Comparison of ENCODE assay signal across 17 cellular contexts in genomic region chr10:61839911-61840310, GRCh38.
"Had no signal": no experiment of that assay in that cellular context is flagged by ENCODE, and none has a peak within 500 bp of the region (broad histone marks: within the 10 kb centered on the region; RNA-seq: fewer than 3 reads in every experiment).

No MANE protein-coding gene starts in this region.

- H3K36me3 ChIP-seq: cardiac muscle cell, neural progenitor cell, sigmoid colon, spleen had no signal

- H3K9me3 ChIP-seq: sigmoid colon, spleen had no signal

- H2AFZ ChIP-seq: neural progenitor cell had no signal

- H3K9ac ChIP-seq: neural progenitor cell had no signal

- H3K27me3 ChIP-seq: cardiac muscle cell, neural progenitor cell, sigmoid colon, spleen had no signal

- DNase-seq: activated CD4-positive, alpha-beta memory T cell treated with anti-CD3 and anti-CD28 coated beads for 36 hours; activated CD4-positive, CD25-positive, alpha-beta regulatory T cell treated with anti-CD3 and anti-CD28 coated beads, Interleukin-2, amount 50 U/mL, for 72 hours; activated CD8-positive, alpha-beta memory T cell treated with anti-CD3 and anti-CD28 coated beads, Interleukin-2, amount 10 ng/mL, durations not matched to agents 7 days and 5 days; activated naive CD4-positive, alpha-beta T cell treated with anti-CD3 and anti-CD28 coated beads, Interleukin-2, amount 10 ng/mL, durations not matched to agents 7 days and 5 days; activated T-cell treated with anti-CD3 and anti-CD28 coated beads, Interleukin-2, amount 50 U/mL, for 1 hour; hippocampal formation; midbrain; sigmoid colon; spleen; stimulated activated naive CD8-positive, alpha-beta T cell treated with anti-CD3 and anti-CD28 coated beads, Interleukin-15, amount 100 ng/mL, for 72 hours; T-helper 1 cell; T1000 had no signal

- H3K4me1 ChIP-seq: neural progenitor cell had no signal

- H3K4me2 ChIP-seq: neural progenitor cell had no signal

- ATAC-seq: activated CD8-positive, alpha-beta memory T cell treated with anti-CD3 and anti-CD28 coated beads, Interleukin-2, amount 10 ng/mL, durations not matched to agents 7 days and 5 days; esophagus mucosa; stimulated activated naive CD8-positive, alpha-beta T cell treated with anti-CD3 and anti-CD28 coated beads, Interleukin-15, amount 100 ng/mL, for 72 hours had no signal

- H3K4me3 ChIP-seq: cardiac muscle cell, lung, neural progenitor cell, sigmoid colon, spleen had no signal

- FAIRE-seq: colon had no signal

- H3K27ac ChIP-seq: cardiac muscle cell, neural progenitor cell, spleen had no signal
